In genomic region chr1:174055797-174056196, GRCh38 we compare ENCODE assay signal across 3 cellular contexts.
TF ChIP-seq lines count a peak whose summit lies in the region.

No MANE protein-coding gene starts in this region.

TF ChIP-seq in WTC11, 78 proteins besides CTCF, POLR2A, EP300 and RAD21:
- TF ChIP-seq NFYB (CRISPR knock-in tag; conservative IDR thresholded peaks at IDR 0.05; ENCODE audit: low read depth), result peak; percentile 49

TF ChIP-seq in K562, 482 proteins besides CTCF, POLR2A, EP300 and RAD21:
- peak; percentile 74 for TF ChIP-seq NFYB (IDR thresholded peaks at IDR 0.05; ENCODE audit: extremely low read depth, insufficient read length)

TF ChIP-seq in HepG2, 621 proteins besides CTCF, POLR2A, EP300 and RAD21:
- TF ChIP-seq NFYB (CRISPR knock-in tag; IDR thresholded peaks at IDR 0.05) (peak; percentile 58), NFYC (CRISPR knock-in tag; IDR thresholded peaks at IDR 0.05) (peak; percentile 11; the same call in 1 of the 2 replicates), ZMYM4 (CRISPR knock-in tag; IDR thresholded peaks at IDR 0.05) (0 out of 2 replicates have a peak, but pooled peaks have one; percentile 36)
